1 cellular context compared by ENCODE assay signal in genomic region chr19:5838437-5839311, GRCh38.
TF ChIP-seq lines count a peak whose summit lies in the region.

No MANE protein-coding gene starts in this region.

TF ChIP-seq in HepG2, 621 proteins besides CTCF, POLR2A, EP300 and RAD21 (continued from another document):
- TF ChIP-seq BCL3 (CRISPR knock-in tag; IDR thresholded peaks at IDR 0.05) (no peak), ARHGAP35 (CRISPR knock-in tag; IDR thresholded peaks at IDR 0.05; ENCODE audit: borderline replicate concordance) (no peak), IRX3 (CRISPR knock-in tag; IDR thresholded peaks at IDR 0.05; ENCODE audit: borderline replicate concordance, low read depth) (peak; percentile 38; the same call in 1 of the 2 replicates), MYPOP (CRISPR knock-in tag; IDR thresholded peaks at IDR 0.05) (no peak; the same call in 1 of the 2 replicates), RBAK (CRISPR knock-in tag; IDR thresholded peaks at IDR 0.05) (no peak), ARNT2 (CRISPR knock-in tag; IDR thresholded peaks at IDR 0.05; ENCODE audit: low read depth) (0 out of 2 replicates have a peak, but pooled peaks have one; percentile 37), CHD4 (IDR thresholded peaks at IDR 0.05; ENCODE audit: borderline replicate concordance, low read length) (peak; percentile 41; the same call in 1 of the 2 replicates), ZMYM4 (CRISPR knock-in tag; IDR thresholded peaks at IDR 0.05) (peak; percentile 56; the same call in 1 of the 2 replicates), ZNF251 (CRISPR knock-in tag; IDR thresholded peaks at IDR 0.05) (no peak), ATF7-NPFF (CRISPR knock-in tag; IDR thresholded peaks at IDR 0.05; ENCODE audit: low read depth) (peak; percentile 61; the same call in 1 of the 2 replicates), ZNF225 (CRISPR knock-in tag; IDR thresholded peaks at IDR 0.05) (peak; percentile 30; the same call in 1 of the 2 replicates), ZNF556 (CRISPR knock-in tag; IDR thresholded peaks at IDR 0.05; ENCODE audit: borderline replicate concordance) (no peak), TEAD3 (CRISPR knock-in tag; optimal IDR thresholded peaks at IDR 0.05; ENCODE audit: borderline replicate concordance) (peak; percentile 32), ZNF329 (CRISPR knock-in tag; IDR thresholded peaks at IDR 0.05; ENCODE audit: low read depth) (no peak), BORCS8-MEF2B (CRISPR knock-in tag; IDR thresholded peaks at IDR 0.05) (peak; percentile 36; the same call in 1 of the 2 replicates), ZNF101 (CRISPR knock-in tag; IDR thresholded peaks at IDR 0.05; ENCODE audit: borderline replicate concordance, low read depth) (no peak), ZFX (CRISPR knock-in tag; IDR thresholded peaks at IDR 0.05; ENCODE audit: low read depth) (peak; percentile 87), BRD4 (CRISPR knock-in tag; IDR thresholded peaks at IDR 0.05) (peak; percentile 79; the same call in 1 of the 2 replicates), ZMYM2 (CRISPR knock-in tag; IDR thresholded peaks at IDR 0.05) (peak; percentile 30; the same call in 1 of the 2 replicates), KDM4B (CRISPR knock-in tag; IDR thresholded peaks at IDR 0.05) (no peak), ZNF281 (CRISPR knock-in tag; IDR thresholded peaks at IDR 0.05; ENCODE audit: borderline replicate concordance) (peak; percentile 5; the same call in 1 of the 2 replicates), KDM5B (CRISPR knock-in tag; IDR thresholded peaks at IDR 0.05; ENCODE audit: borderline replicate concordance) (peak; percentile 34; the same call in 1 of the 2 replicates), ZNF605 (CRISPR knock-in tag; IDR thresholded peaks at IDR 0.05) (peak; percentile 30; the same call in 1 of the 2 replicates), BCL6 (CRISPR knock-in tag; IDR thresholded peaks at IDR 0.05) (no peak), SAFB2 (CRISPR knock-in tag; IDR thresholded peaks at IDR 0.05; ENCODE audit: borderline replicate concordance, low read depth) (0 out of 2 replicates have a peak, but pooled peaks have one; percentile 9), ZNF75D (CRISPR knock-in tag; IDR thresholded peaks at IDR 0.05; ENCODE audit: borderline replicate concordance) (no peak), SPEN (CRISPR knock-in tag; IDR thresholded peaks at IDR 0.05; ENCODE audit: low read depth) (peak; percentile 41), ZBTB49 (CRISPR knock-in tag; IDR thresholded peaks at IDR 0.05; ENCODE audit: borderline replicate concordance) (no peak), PCBP1 (IDR thresholded peaks at IDR 0.05; ENCODE audit: borderline replicate concordance, low read depth, low read length) (no peak), FLYWCH1 (CRISPR knock-in tag; IDR thresholded peaks at IDR 0.05) (0 out of 2 replicates have a peak, but pooled peaks have one; percentile 69), AGO1 (IDR thresholded peaks at IDR 0.05; ENCODE audit: low read depth, low read length, poor library complexity, severe bottlenecking) (peak; percentile 46), ZBTB7A (CRISPR knock-in tag; IDR thresholded peaks at IDR 0.05) (peak; percentile 71; the same call in 1 of the 2 replicates), AGO2 (optimal IDR thresholded peaks at IDR 0.05; ENCODE audit: low read depth, low read length) (peak; percentile 36), ZNF7 (CRISPR knock-in tag; IDR thresholded peaks at IDR 0.05) (no peak), ISX (CRISPR knock-in tag; conservative IDR thresholded peaks at IDR 0.05) (0 out of 2 replicates have a peak, but pooled peaks have one; percentile 64), ZNF138 (CRISPR knock-in tag; IDR thresholded peaks at IDR 0.05; ENCODE audit: low read depth) (no peak), ZNF446 (CRISPR knock-in tag; IDR thresholded peaks at IDR 0.05) (0 out of 2 replicates have a peak, but pooled peaks have one; percentile 59), MEIS2 (CRISPR knock-in tag; IDR thresholded peaks at IDR 0.05) (0 out of 2 replicates have a peak, but pooled peaks have one; percentile 10), TOPORS (CRISPR knock-in tag; IDR thresholded peaks at IDR 0.05) (peak; percentile 82; the same call in 1 of the 2 replicates), ZNF510 (CRISPR knock-in tag; IDR thresholded peaks at IDR 0.05; ENCODE audit: low read depth) (0 out of 2 replicates have a peak, but pooled peaks have one; percentile 9), RCOR2 (CRISPR knock-in tag; IDR thresholded peaks at IDR 0.05) (peak; percentile 65; the same call in 1 of the 2 replicates), MTA1 (CRISPR knock-in tag; IDR thresholded peaks at IDR 0.05; ENCODE audit: borderline replicate concordance) (peak; percentile 79)
- TF ChIP-seq, protein P1, sequence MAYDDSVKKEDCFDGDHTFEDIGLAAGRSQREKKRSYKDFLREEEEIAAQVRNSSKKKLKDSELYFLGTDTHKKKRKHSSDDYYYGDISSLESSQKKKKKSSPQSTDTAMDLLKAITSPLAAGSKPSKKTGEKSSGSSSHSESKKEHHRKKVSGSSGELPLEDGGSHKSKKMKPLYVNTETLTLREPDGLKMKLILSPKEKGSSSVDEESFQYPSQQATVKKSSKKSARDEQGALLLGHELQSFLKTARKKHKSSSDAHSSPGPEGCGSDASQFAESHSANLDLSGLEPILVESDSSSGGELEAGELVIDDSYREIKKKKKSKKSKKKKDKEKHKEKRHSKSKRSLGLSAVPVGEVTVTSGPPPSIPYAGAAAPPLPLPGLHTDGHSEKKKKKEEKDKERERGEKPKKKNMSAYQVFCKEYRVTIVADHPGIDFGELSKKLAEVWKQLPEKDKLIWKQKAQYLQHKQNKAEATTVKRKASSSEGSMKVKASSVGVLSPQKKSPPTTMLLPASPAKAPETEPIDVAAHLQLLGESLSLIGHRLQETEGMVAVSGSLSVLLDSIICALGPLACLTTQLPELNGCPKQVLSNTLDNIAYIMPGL (CRISPR knock-in tag; IDR thresholded peaks at IDR 0.05; ENCODE audit: borderline replicate concordance in 1 of 2, low read depth in 1 of 2), result peak in 1 of 2 experiments; percentile 41; a peak in 1 of 4 replicates
- TF ChIP-seq, protein P2, sequence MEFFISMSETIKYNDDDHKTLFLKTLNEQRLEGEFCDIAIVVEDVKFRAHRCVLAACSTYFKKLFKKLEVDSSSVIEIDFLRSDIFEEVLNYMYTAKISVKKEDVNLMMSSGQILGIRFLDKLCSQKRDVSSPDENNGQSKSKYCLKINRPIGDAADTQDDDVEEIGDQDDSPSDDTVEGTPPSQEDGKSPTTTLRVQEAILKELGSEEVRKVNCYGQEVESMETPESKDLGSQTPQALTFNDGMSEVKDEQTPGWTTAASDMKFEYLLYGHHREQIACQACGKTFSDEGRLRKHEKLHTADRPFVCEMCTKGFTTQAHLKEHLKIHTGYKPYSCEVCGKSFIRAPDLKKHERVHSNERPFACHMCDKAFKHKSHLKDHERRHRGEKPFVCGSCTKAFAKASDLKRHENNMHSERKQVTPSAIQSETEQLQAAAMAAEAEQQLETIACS (CRISPR knock-in tag; IDR thresholded peaks at IDR 0.05), result peak; percentile 10; the same call in 1 of the 2 replicates
- TF ChIP-seq, protein P3, sequence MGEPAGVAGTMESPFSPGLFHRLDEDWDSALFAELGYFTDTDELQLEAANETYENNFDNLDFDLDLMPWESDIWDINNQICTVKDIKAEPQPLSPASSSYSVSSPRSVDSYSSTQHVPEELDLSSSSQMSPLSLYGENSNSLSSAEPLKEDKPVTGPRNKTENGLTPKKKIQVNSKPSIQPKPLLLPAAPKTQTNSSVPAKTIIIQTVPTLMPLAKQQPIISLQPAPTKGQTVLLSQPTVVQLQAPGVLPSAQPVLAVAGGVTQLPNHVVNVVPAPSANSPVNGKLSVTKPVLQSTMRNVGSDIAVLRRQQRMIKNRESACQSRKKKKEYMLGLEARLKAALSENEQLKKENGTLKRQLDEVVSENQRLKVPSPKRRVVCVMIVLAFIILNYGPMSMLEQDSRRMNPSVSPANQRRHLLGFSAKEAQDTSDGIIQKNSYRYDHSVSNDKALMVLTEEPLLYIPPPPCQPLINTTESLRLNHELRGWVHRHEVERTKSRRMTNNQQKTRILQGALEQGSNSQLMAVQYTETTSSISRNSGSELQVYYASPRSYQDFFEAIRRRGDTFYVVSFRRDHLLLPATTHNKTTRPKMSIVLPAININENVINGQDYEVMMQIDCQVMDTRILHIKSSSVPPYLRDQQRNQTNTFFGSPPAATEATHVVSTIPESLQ (CRISPR knock-in tag; conservative IDR thresholded peaks at IDR 0.05), result no peak
- TF ChIP-seq, protein P4, sequence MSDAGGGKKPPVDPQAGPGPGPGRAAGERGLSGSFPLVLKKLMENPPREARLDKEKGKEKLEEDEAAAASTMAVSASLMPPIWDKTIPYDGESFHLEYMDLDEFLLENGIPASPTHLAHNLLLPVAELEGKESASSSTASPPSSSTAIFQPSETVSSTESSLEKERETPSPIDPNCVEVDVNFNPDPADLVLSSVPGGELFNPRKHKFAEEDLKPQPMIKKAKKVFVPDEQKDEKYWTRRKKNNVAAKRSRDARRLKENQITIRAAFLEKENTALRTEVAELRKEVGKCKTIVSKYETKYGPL (CRISPR knock-in tag; IDR thresholded peaks at IDR 0.05), result no peak
